In genomic region chrX:73214366-73215094, GRCh38 we compare ENCODE assay signal across 8 cellular contexts. TPM values are rescaled to one million over a fixed set of nuclear protein-coding genes. Genes with fewer than 3 reads are reported as not detected.
DNase-seq lines count a peak whose midpoint lies in the region; ATAC-seq and TF ChIP-seq lines count a peak whose summit lies in the region.

Gene NAP1L2 (minus strand): TSS chrX:73214851. CDS start chrX:73214492, 359 bp downstream.

- peak; percentile 88 for ATAC-seq in activated naive CD8-positive, alpha-beta T cell treated with anti-CD3 and anti-CD28 coated beads, Interleukin-2, amount 10 ng/mL, durations not matched to agents 7 days and 5 days (ENCODE audit: low read depth)
- peak; percentile 84 to 98 for ATAC-seq in left cardiac atrium
- ATAC-seq in aorta (ENCODE audit: low FRiP score), result peak; percentile 85
- ATAC-seq in HG03039 (IDR thresholded peaks at IDR 0.05; ENCODE audit: unreplicated experiment), result no peak

- no peaks in the 10 kb centered on the region for H3K9me3 Mint-ChIP-seq in Caco-2 (ENCODE audit: unreplicated experiment)
- no peaks in the 10 kb centered on the region for H3K9me3 Mint-ChIP-seq in activated naive CD8-positive, alpha-beta T cell treated with anti-CD3 and anti-CD28 coated beads, Interleukin-2, amount 10 ng/mL, durations not matched to agents 7 days and 5 days

- H3K4me3 ChIP-seq in Caco-2 (ENCODE audit: low read depth, low read length) (peak within 1 kb of the TSS; percentile 2), GM23248 (peak within 1 kb of the TSS; percentile 66), ovary (peak within 1 kb of the TSS; percentile 47), aorta (ENCODE audit: low read length in 2 of 2) (peak within 1 kb of the TSS; percentile 71 to 77)

- peak within 1 kb of the TSS; percentile 68 for H3K4me2 ChIP-seq in GM23248 (ENCODE audit: unreplicated experiment)

- no peaks in the 10 kb centered on the region for H3F3A ChIP-seq in GM23248 (ENCODE audit: insufficient read depth)

- WGBS in GM23248 (ENCODE audit: low coverage in 1 of 2, low lambda C conversion rate in 2 of 2, missing lambda C conversion rate in 2 of 2), 2 experiments, result 1 to 4% methylated on average over 28 to 34 of the region's 34 CpGs
- WGBS in ovary, 3 donors, result 30 to 39% (median 37%) methylated on average over 34 of the region's 34 CpGs
- WGBS in aorta, 2 donors, result 1 to 34% methylated on average over 34 of the region's 34 CpGs

- no peaks in the 10 kb centered on the region for H3K79me2 ChIP-seq in GM23248 (ENCODE audit: insufficient read depth)

- peak within 1 kb of the TSS; percentile 67 for H3K4me3 Mint-ChIP-seq in Caco-2 (ENCODE audit: unreplicated experiment)
- peak within 1 kb of the TSS; percentile 88 for H3K4me3 Mint-ChIP-seq in activated naive CD8-positive, alpha-beta T cell treated with anti-CD3 and anti-CD28 coated beads, Interleukin-2, amount 10 ng/mL, durations not matched to agents 7 days and 5 days

- POLR2A ChIA-PET in Caco-2 (lab: Charles Lee), result no interaction called here
- POLR2A ChIA-PET in activated naive CD8-positive, alpha-beta T cell treated with anti-CD3 and anti-CD28 coated beads, Interleukin-2, amount 10 ng/mL, durations not matched to agents 7 days and 5 days (lab: Charles Lee), result no interaction called here

- no peaks in the 10 kb centered on the region for H3K27me3 ChIP-seq in Caco-2 (replicated peaks; ENCODE audit: control insufficient read depth, insufficient read depth, low read length)
- no peaks in the 10 kb centered on the region for H3K27me3 ChIP-seq in GM23248 (replicated peaks; ENCODE audit: insufficient read depth)
- H3K27me3 ChIP-seq in ovary, result no peaks in the 10 kb centered on the region
- no peaks in the 10 kb centered on the region for H3K27me3 ChIP-seq in aorta (ENCODE audit: control insufficient read depth in 1 of 2, insufficient read depth in 2 of 2, low read length in 1 of 2)

- H3K27ac Mint-ChIP-seq in Caco-2 (ENCODE audit: unreplicated experiment), result no peak within 1 kb of the TSS
- peak within 1 kb of the TSS; percentile 60 for H3K27ac Mint-ChIP-seq in activated naive CD8-positive, alpha-beta T cell treated with anti-CD3 and anti-CD28 coated beads, Interleukin-2, amount 10 ng/mL, durations not matched to agents 7 days and 5 days

- no peaks in the 10 kb centered on the region for H3K9me2 ChIP-seq in GM23248 (ENCODE audit: insufficient read depth)

- H4K20me1 ChIP-seq in GM23248 (ENCODE audit: insufficient read depth), result no peaks in the 10 kb centered on the region

- peak within 1 kb of the TSS; percentile 75 for H2AFZ ChIP-seq in GM23248

- no peaks in the 10 kb centered on the region for H3K4me1 Mint-ChIP-seq in Caco-2 (ENCODE audit: low read depth, unreplicated experiment)
- peaks cover 5% of the 10 kb centered on the region for H3K4me1 Mint-ChIP-seq in activated naive CD8-positive, alpha-beta T cell treated with anti-CD3 and anti-CD28 coated beads, Interleukin-2, amount 10 ng/mL, durations not matched to agents 7 days and 5 days

- no peak for TF ChIP-seq EP300 in ovary (IDR thresholded peaks at IDR 0.05)

- no TSS peak for BruUV-seq in Caco-2 (replicated peaks; lab: Mats Ljungman, UMichigan)

- H3K27me3 Mint-ChIP-seq in Caco-2 (ENCODE audit: insufficient read depth, unreplicated experiment), result peaks cover 6% of the 10 kb centered on the region
- peaks cover 3% of the 10 kb centered on the region for H3K27me3 Mint-ChIP-seq in activated naive CD8-positive, alpha-beta T cell treated with anti-CD3 and anti-CD28 coated beads, Interleukin-2, amount 10 ng/mL, durations not matched to agents 7 days and 5 days

- in situ Hi-C loops in GM23248 (cut with MboI), result no loop called here

- H3K9me3 ChIP-seq in Caco-2, result no peaks in the 10 kb centered on the region
- H3K9me3 ChIP-seq in GM23248 (ENCODE audit: low read depth), result no peaks in the 10 kb centered on the region
- no peaks in the 10 kb centered on the region for H3K9me3 ChIP-seq in ovary
- H3K9me3 ChIP-seq in aorta (ENCODE audit: control insufficient read depth, low read length), result no peaks in the 10 kb centered on the region

- H3K27ac ChIP-seq in GM23248, result no peak within 1 kb of the TSS
- peak within 1 kb of the TSS in 1 of 2 donors; percentile 54 for H3K27ac ChIP-seq in ovary
- peak within 1 kb of the TSS in 1 of 2 donors; percentile 84 for H3K27ac ChIP-seq in aorta (ENCODE audit: low read depth in 1 of 2, low read length in 2 of 2)

- no peaks in the 10 kb centered on the region for H3K4me1 ChIP-seq in Caco-2
- H3K4me1 ChIP-seq in GM23248 (ENCODE audit: insufficient read depth), result no peaks in the 10 kb centered on the region
- no peaks in the 10 kb centered on the region for H3K4me1 ChIP-seq in ovary (ENCODE audit: insufficient read depth)
- no peaks in the 10 kb centered on the region for H3K4me1 ChIP-seq in aorta (ENCODE audit: control insufficient read depth in 1 of 2, insufficient read depth in 2 of 2, low read length in 2 of 2)

- CTCF ChIA-PET in Caco-2 (lab: Charles Lee), result no interaction called here

- TF ChIP-seq CTCF in Caco-2 (IDR thresholded peaks at IDR 0.05; ENCODE audit: insufficient read depth in 1 of 2, low read depth in 1 of 2, low read length in 1 of 2, severe bottlenecking in 1 of 2, unreplicated experiment in 1 of 2), result no peak
- TF ChIP-seq CTCF in ovary (IDR thresholded peaks at IDR 0.05), result no peak

- peak; percentile 28 for TF ChIP-seq POLR2A in ovary (IDR thresholded peaks at IDR 0.05)

- no peaks in the 10 kb centered on the region for H3K36me3 Mint-ChIP-seq in Caco-2 (ENCODE audit: insufficient read depth, unreplicated experiment)
- peaks cover 1% of the 10 kb centered on the region for H3K36me3 Mint-ChIP-seq in activated naive CD8-positive, alpha-beta T cell treated with anti-CD3 and anti-CD28 coated beads, Interleukin-2, amount 10 ng/mL, durations not matched to agents 7 days and 5 days

- H3K36me3 ChIP-seq in Caco-2 (ENCODE audit: control insufficient read depth, insufficient read depth, low read length) (no peaks in the 10 kb centered on the region), GM23248 (ENCODE audit: low read depth) (no peaks in the 10 kb centered on the region), ovary (no peaks in the 10 kb centered on the region), aorta (ENCODE audit: control insufficient read depth in 1 of 2, insufficient read depth in 2 of 2, low read length in 1 of 2) (no peaks in the 10 kb centered on the region)

- no peak within 1 kb of the TSS for H3K9ac ChIP-seq in GM23248

- intact Hi-C loops in Caco-2 (cut with micrococcal nuclease; ENCODE audit: unreplicated experiment), result no loop called here
- intact Hi-C loops in left cardiac atrium (cut with DNase I), result no loop called here
- intact Hi-C loops in ovary (cut with DNase I), result no loop called here
- intact Hi-C loops in aorta (cut with DNase I), result no loop called here

- peak in 1 of 2 experiments; percentile 5 for DNase-seq in Caco-2
- DNase-seq in GM23248, result peak; percentile 33
- peak; percentile 0 for DNase-seq in NCI-H69 (lab: John Stamatoyannopoulos, UW)
- peak; percentile 34 for DNase-seq in activated naive CD8-positive, alpha-beta T cell treated with anti-CD3 and anti-CD28 coated beads, Interleukin-2, amount 10 ng/mL, durations not matched to agents 7 days and 5 days
- DNase-seq in left cardiac atrium, result peak; percentile 26
- peak; percentile 22 to 60 (median 34) for DNase-seq in ovary
- peak; percentile 43 to 75 for DNase-seq in aorta

RNA-seq across cellular contexts. Expression of gene NAP1L2, which starts in this region (rescaled TPM):
- total RNA-seq in Caco-2 (2022) (0.12 and 0.16 TPM in 2 replicates), left cardiac atrium (1 to 10 TPM; 6.9 to 7.7 TPM), ovary (10 to 100 TPM in 1 of 7 donors, 1 to 10 TPM in 6; 2.7 to 13.9 (median 5.9) TPM), aorta (1 to 10 TPM; 5.6 to 7.2 TPM)
- not detected in 2 replicates for total RNA-seq in GM23248 (2014; rRNA removed; shearing (Covaris generic))
- polyA plus RNA-seq in GM23248 (2016; fragmentation: Nextera tagmentation; extraction: Ambion mirVana) (not detected in 2 replicates), ovary (1 to 10 TPM; 2.6 to 8.2 TPM), aorta (1 to 10 TPM; 3.1 to 4.3 TPM)
- 1 to 10 TPM; 5.5 to 6.9 TPM for total RNA-seq in activated naive CD8-positive, alpha-beta T cell treated with anti-CD3 and anti-CD28 coated beads, Interleukin-2, amount 10 ng/mL, durations not matched to agents 7 days and 5 days

Comparison
In these comparisons a context has a peak if more than half of its experiments do, and no peak if none do; other contexts are left out.
1. Peak in DNase-seq, H3K4me3 ChIP-seq and H3K4me2 ChIP-seq in GM23248; RNA of the gene not detected or under 1 TPM.
2. H3K4me3 ChIP-seq: peak in every context shown above with its lines; median percentile 74 in aorta; 66 in GM23248; 47 in ovary; 2 in Caco-2.